1 cellular context compared by ENCODE assay signal in genomic region chr19:18762125-18763023, GRCh38.
TF ChIP-seq lines count a peak whose summit lies in the region.

No MANE protein-coding gene starts in this region.

TF ChIP-seq in WTC11, 78 proteins besides CTCF, POLR2A, EP300 and RAD21 (continued from another document):
- TF ChIP-seq, protein P1, sequence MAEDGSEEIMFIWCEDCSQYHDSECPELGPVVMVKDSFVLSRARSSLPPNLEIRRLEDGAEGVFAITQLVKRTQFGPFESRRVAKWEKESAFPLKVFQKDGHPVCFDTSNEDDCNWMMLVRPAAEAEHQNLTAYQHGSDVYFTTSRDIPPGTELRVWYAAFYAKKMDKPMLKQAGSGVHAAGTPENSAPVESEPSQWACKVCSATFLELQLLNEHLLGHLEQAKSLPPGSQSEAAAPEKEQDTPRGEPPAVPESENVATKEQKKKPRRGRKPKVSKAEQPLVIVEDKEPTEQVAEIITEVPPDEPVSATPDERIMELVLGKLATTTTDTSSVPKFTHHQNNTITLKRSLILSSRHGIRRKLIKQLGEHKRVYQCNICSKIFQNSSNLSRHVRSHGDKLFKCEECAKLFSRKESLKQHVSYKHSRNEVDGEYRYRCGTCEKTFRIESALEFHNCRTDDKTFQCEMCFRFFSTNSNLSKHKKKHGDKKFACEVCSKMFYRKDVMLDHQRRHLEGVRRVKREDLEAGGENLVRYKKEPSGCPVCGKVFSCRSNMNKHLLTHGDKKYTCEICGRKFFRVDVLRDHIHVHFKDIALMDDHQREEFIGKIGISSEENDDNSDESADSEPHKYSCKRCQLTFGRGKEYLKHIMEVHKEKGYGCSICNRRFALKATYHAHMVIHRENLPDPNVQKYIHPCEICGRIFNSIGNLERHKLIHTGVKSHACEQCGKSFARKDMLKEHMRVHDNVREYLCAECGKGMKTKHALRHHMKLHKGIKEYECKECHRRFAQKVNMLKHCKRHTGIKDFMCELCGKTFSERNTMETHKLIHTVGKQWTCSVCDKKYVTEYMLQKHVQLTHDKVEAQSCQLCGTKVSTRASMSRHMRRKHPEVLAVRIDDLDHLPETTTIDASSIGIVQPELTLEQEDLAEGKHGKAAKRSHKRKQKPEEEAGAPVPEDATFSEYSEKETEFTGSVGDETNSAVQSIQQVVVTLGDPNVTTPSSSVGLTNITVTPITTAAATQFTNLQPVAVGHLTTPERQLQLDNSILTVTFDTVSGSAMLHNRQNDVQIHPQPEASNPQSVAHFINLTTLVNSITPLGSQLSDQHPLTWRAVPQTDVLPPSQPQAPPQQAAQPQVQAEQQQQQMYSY (CRISPR knock-in tag; IDR thresholded peaks at IDR 0.05), result no peak
- TF ChIP-seq ETV6 (CRISPR knock-in tag; IDR thresholded peaks at IDR 0.05) (no peak), ESRRA (CRISPR knock-in tag; IDR thresholded peaks at IDR 0.05; ENCODE audit: borderline replicate concordance) (no peak), MXD4 (CRISPR knock-in tag; IDR thresholded peaks at IDR 0.05; ENCODE audit: borderline replicate concordance) (no peak), TCF7 (CRISPR knock-in tag; IDR thresholded peaks at IDR 0.05; ENCODE audit: low read depth) (no peak), JUN (CRISPR knock-in tag; IDR thresholded peaks at IDR 0.05) (no peak), NFATC4 (CRISPR knock-in tag; IDR thresholded peaks at IDR 0.05) (no peak)
- TF ChIP-seq, protein P2, sequence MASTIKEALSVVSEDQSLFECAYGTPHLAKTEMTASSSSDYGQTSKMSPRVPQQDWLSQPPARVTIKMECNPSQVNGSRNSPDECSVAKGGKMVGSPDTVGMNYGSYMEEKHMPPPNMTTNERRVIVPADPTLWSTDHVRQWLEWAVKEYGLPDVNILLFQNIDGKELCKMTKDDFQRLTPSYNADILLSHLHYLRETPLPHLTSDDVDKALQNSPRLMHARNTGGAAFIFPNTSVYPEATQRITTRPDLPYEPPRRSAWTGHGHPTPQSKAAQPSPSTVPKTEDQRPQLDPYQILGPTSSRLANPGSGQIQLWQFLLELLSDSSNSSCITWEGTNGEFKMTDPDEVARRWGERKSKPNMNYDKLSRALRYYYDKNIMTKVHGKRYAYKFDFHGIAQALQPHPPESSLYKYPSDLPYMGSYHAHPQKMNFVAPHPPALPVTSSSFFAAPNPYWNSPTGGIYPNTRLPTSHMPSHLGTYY (CRISPR knock-in tag; IDR thresholded peaks at IDR 0.05), result no peak
